Comparison of ENCODE assay signal across 8 cellular contexts in the genomic region with DNA sequence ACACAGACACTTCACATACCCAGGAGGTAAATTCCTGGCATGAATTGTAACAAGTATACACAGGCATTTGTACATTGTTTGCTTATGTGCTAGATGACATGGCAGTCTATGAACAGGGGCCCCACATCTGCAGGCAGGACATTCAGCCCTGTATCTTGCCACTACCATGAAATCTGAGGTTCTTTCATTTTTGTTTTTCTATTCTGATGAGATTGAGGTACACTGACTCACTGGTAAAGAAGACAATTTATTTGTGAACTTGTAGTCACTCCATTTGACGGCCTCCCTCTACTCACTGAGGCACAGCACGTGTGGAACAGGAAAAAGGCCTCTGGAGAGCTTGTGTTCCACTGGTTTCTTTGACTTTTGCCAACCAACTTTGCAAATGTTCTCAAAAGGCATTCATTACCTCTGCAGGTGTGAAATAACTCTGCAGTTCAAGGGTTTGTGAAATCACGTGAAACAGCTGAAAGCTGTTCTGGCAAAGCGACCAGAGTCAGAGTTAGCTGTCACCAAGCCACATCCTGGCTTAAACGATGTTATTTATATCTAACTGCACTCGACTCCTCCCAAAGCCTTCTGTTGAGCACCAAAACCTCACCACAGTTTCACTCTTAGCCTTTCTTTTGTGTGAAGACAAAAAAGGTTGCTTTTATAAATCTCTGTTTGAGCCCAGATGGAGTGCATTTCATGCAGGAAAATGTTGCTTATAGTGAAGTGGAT.
A peak's percentile ranks its signal among the peaks of the same experiment; 100 is the strongest.
DNase-seq lines count a peak whose midpoint lies in the region; ATAC-seq and TF ChIP-seq lines count a peak whose summit lies in the region.

No MANE protein-coding gene starts in this region.

- H3K9me3 ChIP-seq in DND-41 (ENCODE audit: insufficient read depth, low read length, severe bottlenecking) (no peaks in the 10 kb centered on the region), lung (ENCODE audit: control insufficient read depth in 2 of 2, insufficient read depth in 1 of 2, low read length in 1 of 2) (no peaks in the 10 kb centered on the region), upper lobe of right lung (no peaks in the 10 kb centered on the region)

- H3K27ac Mint-ChIP-seq in activated CD8-positive, alpha-beta memory T cell treated with anti-CD3 and anti-CD28 coated beads, Interleukin-2, amount 10 ng/mL, durations not matched to agents 7 days and 5 days, result peak overlapping the region; percentile 99

- no peaks in the 10 kb centered on the region for H3K36me3 ChIP-seq in DND-41 (ENCODE audit: insufficient read depth, low read length)
- no peaks in the 10 kb centered on the region for H3K36me3 ChIP-seq in lung (ENCODE audit: control insufficient read depth in 2 of 2, insufficient read depth in 2 of 2, low read length in 2 of 2)
- no peaks in the 10 kb centered on the region for H3K36me3 ChIP-seq in upper lobe of right lung

- DNase-seq in DND-41, result peak; percentile 85
- DNase-seq in Jurkat, Clone E6-1 (ENCODE audit: low read depth, low spot score), result peak; percentile 99
- peak; percentile 88 for DNase-seq in activated CD8-positive, alpha-beta memory T cell treated with anti-CD3 and anti-CD28 coated beads, Interleukin-2, amount 10 ng/mL, durations not matched to agents 7 days and 5 days
- DNase-seq in lung (ENCODE audit: low spot score), result peak; percentile 34
- DNase-seq in upper lobe of right lung, result no peak
- no peak for DNase-seq in NCI-H1105 treated with DMSO at 0.1 percent for 48 hours (lab: John Stamatoyannopoulos, UW)
- no peak for DNase-seq in NCI-H69 (lab: John Stamatoyannopoulos, UW)

- peaks cover 47% of the 10 kb centered on the region for H3K4me1 Mint-ChIP-seq in activated CD8-positive, alpha-beta memory T cell treated with anti-CD3 and anti-CD28 coated beads, Interleukin-2, amount 10 ng/mL, durations not matched to agents 7 days and 5 days

- peaks cover 4% of the 10 kb centered on the region for H3K9me3 Mint-ChIP-seq in activated CD8-positive, alpha-beta memory T cell treated with anti-CD3 and anti-CD28 coated beads, Interleukin-2, amount 10 ng/mL, durations not matched to agents 7 days and 5 days (ENCODE audit: low read depth)

- H3K27me3 Mint-ChIP-seq in activated CD8-positive, alpha-beta memory T cell treated with anti-CD3 and anti-CD28 coated beads, Interleukin-2, amount 10 ng/mL, durations not matched to agents 7 days and 5 days, result no peaks in the 10 kb centered on the region

- peak overlapping the region; percentile 47; the same call in 1 of the 2 replicates for H2AFZ ChIP-seq in DND-41 (ENCODE audit: low read depth, low read length)

- WGBS in lung, 2 donors, result 18 to 25% methylated on average over 6 of the region's 6 CpGs

- peaks cover 30% of the 10 kb centered on the region for H3K36me3 Mint-ChIP-seq in activated CD8-positive, alpha-beta memory T cell treated with anti-CD3 and anti-CD28 coated beads, Interleukin-2, amount 10 ng/mL, durations not matched to agents 7 days and 5 days

- peak overlapping the region; percentile 56 for H3K4me2 ChIP-seq in DND-41 (ENCODE audit: insufficient read depth, low read length)

- H3K27me3 ChIP-seq in DND-41 (ENCODE audit: insufficient read depth, low read length, poor library complexity) (no peaks in the 10 kb centered on the region), lung (ENCODE audit: control insufficient read depth, insufficient read depth) (no peaks in the 10 kb centered on the region), upper lobe of right lung (no peaks in the 10 kb centered on the region)

- H4K20me1 ChIP-seq in DND-41 (ENCODE audit: insufficient read depth, low read length), result no peaks in the 10 kb centered on the region

- H3K4me1 ChIP-seq in DND-41 (ENCODE audit: insufficient read depth, low read length) (peaks cover 40% of the 10 kb centered on the region), lung (ENCODE audit: control insufficient read depth in 2 of 2, insufficient read depth in 2 of 2, low read length in 2 of 2) (no peaks in the 10 kb centered on the region), upper lobe of right lung (peaks cover 5% of the 10 kb centered on the region)

- intact Hi-C loops in upper lobe of right lung (cut with DNase I), result no loop called here

- ATAC-seq in DND-41 (ENCODE audit: insufficient read depth, low read depth) (peak; percentile 94), GM21447 (IDR thresholded peaks at IDR 0.05; ENCODE audit: unreplicated experiment) (peak; percentile 97), lung (ENCODE audit: insufficient read depth, low FRiP score) (peak; percentile 53), upper lobe of right lung (peak; percentile 83)
- peak; percentile 95 for ATAC-seq in activated CD8-positive, alpha-beta memory T cell treated with anti-CD3 and anti-CD28 coated beads, Interleukin-2, amount 10 ng/mL, durations not matched to agents 7 days and 5 days

- TF ChIP-seq CTCF in DND-41 (IDR thresholded peaks at IDR 0.05; ENCODE audit: borderline replicate concordance, extremely low read depth, low read length, poor library complexity, severe bottlenecking), result peak; percentile 21
- TF ChIP-seq CTCF in lung (IDR thresholded peaks at IDR 0.05; ENCODE audit: control extremely low read depth, extremely low read depth), result no peak
- TF ChIP-seq CTCF in upper lobe of right lung (IDR thresholded peaks at IDR 0.05), result no peak

- H3K9ac ChIP-seq in DND-41 (ENCODE audit: low read depth, low read length), result peak overlapping the region; percentile 49

- peak overlapping the region; percentile 61 for H3K4me3 Mint-ChIP-seq in activated CD8-positive, alpha-beta memory T cell treated with anti-CD3 and anti-CD28 coated beads, Interleukin-2, amount 10 ng/mL, durations not matched to agents 7 days and 5 days

- no peaks in the 10 kb centered on the region for H3K79me2 ChIP-seq in DND-41 (ENCODE audit: insufficient read depth, low read length)

- peak overlapping the region in 1 of 2 experiments; percentile 36; a peak in 1 of 4 replicates for H3K4me3 ChIP-seq in DND-41 (ENCODE audit: low read depth in 1 of 2, low read length in 2 of 2)
- H3K4me3 ChIP-seq in Jurkat, Clone E6-1 (ENCODE audit: low read length), result peak overlapping the region; percentile 28
- no peak overlapping the region for H3K4me3 ChIP-seq in lung
- H3K4me3 ChIP-seq in upper lobe of right lung, result no peak overlapping the region

- H3K27ac ChIP-seq in DND-41 (ENCODE audit: low read length) (peak overlapping the region; percentile 92), lung (ENCODE audit: low read depth in 1 of 2, low read length in 1 of 2) (no peak overlapping the region), upper lobe of right lung (peak overlapping the region; percentile 15)

- CTCF ChIA-PET in activated CD8-positive, alpha-beta memory T cell treated with anti-CD3 and anti-CD28 coated beads, Interleukin-2, amount 10 ng/mL, durations not matched to agents 7 days and 5 days (lab: Charles Lee), result interaction anchor here (1.2 to 1.4 kb wide), 3 partner anchors 19 to 26 kb away, joined by 5 to 8 read pairs (median 6); no protein-coding TSS in a partner anchor

Comparison
In these comparisons a context has a peak if more than half of its experiments do, and no peak if none do; other contexts are left out.
1. DNase-seq: peak in DND-41 (single experiment), Jurkat, Clone E6-1 (single experiment), activated CD8-positive, alpha-beta memory T cell treated with anti-CD3 and anti-CD28 coated beads, Interleukin-2, amount 10 ng/mL, durations not matched to agents 7 days and 5 days (single experiment) and lung (single experiment); none in upper lobe of right lung (single experiment), NCI-H1105 treated with DMSO at 0.1 percent for 48 hours (single experiment) and NCI-H69 (single experiment).
2. H3K27ac ChIP-seq: peak in DND-41 (single experiment) and upper lobe of right lung (single experiment); none in lung (0 of 2).
3. Peak in every context shown above with its lines, with median percentiles within 50 percentile points of each other: ATAC-seq.